7 cellular contexts compared by ENCODE assay signal in genomic region chr2:215793747-215794595, GRCh38.
DNase-seq lines count a peak whose midpoint lies in the region; ATAC-seq and TF ChIP-seq lines count a peak whose summit lies in the region.

No MANE protein-coding gene starts in this region.

- no peaks in the 10 kb centered on the region for H3K4me1 ChIP-seq in prostate gland (replicated peaks)

- H3K4me3 ChIP-seq in SK-N-MC (no peak overlapping the region), skeletal muscle cell (ENCODE audit: low read depth, low read length) (no peak overlapping the region), prostate gland (no peak overlapping the region)

- no peak for TF ChIP-seq POLR2A in prostate gland (IDR thresholded peaks at IDR 0.05)

- no peak for TF ChIP-seq CTCF in prostate gland (IDR thresholded peaks at IDR 0.05)

- H3K9ac ChIP-seq in SK-N-MC (ENCODE audit: insufficient read length): peak overlapping the region; percentile 12

- intact Hi-C loops in prostate gland (cut with DNase I): no loop called here

- no peak for DNase-seq in SK-N-MC (ENCODE audit: low read depth, low spot score)
- DNase-seq in fibroblast of the conjunctiva (ENCODE audit: low read depth): peak; percentile 86
- peak; percentile 92 for DNase-seq in skeletal muscle cell (ENCODE audit: low read depth)
- DNase-seq in prostate gland (ENCODE audit: low spot score): no peak
- DNase-seq in NCI-H524 treated with DMSO at 0.1 percent for 48 hours (lab: John Stamatoyannopoulos, UW): no peak

- H3K36me3 ChIP-seq in SK-N-MC (ENCODE audit: insufficient read depth, low read length): 0 out of 2 replicates have a peak, but pooled peaks cover 3% of the 10 kb centered on the region
- no peaks in the 10 kb centered on the region for H3K36me3 ChIP-seq in prostate gland

- no peaks in the 10 kb centered on the region for H3K27me3 ChIP-seq in prostate gland (replicated peaks; ENCODE audit: insufficient read depth)

- H3K9me3 ChIP-seq in SK-N-MC (ENCODE audit: low read depth, low read length): no peaks in the 10 kb centered on the region
- H3K9me3 ChIP-seq in prostate gland: no peaks in the 10 kb centered on the region

- H3K27ac ChIP-seq in SK-N-MC (peak overlapping the region; percentile 65), prostate gland (no peak overlapping the region)

- WGBS in prostate gland: 89% methylated on average over 3 of the region's 3 CpGs

- peak; percentile 63 for ATAC-seq in GM18861 (IDR thresholded peaks at IDR 0.05; ENCODE audit: unreplicated experiment)
- peak; percentile 71 for ATAC-seq in HG03139 (IDR thresholded peaks at IDR 0.05; ENCODE audit: unreplicated experiment)

Comparison
In these comparisons a context has a peak if more than half of its experiments do, and no peak if none do; other contexts are left out.
1. DNase-seq: peak in fibroblast of the conjunctiva (single experiment) and skeletal muscle cell (single experiment); none in SK-N-MC (single experiment), prostate gland (single experiment) and NCI-H524 treated with DMSO at 0.1 percent for 48 hours (single experiment).